Comparison of ENCODE assay signal across 32 cellular contexts in genomic region chr21:26804895-26805609, GRCh38. TPM values are rescaled to one million over a fixed set of nuclear protein-coding genes. Genes with fewer than 3 reads are reported as not detected.
DNase-seq lines count a peak whose midpoint lies in the region; ATAC-seq and TF ChIP-seq lines count a peak whose summit lies in the region.
"Had no signal": no experiment of that assay in that cellular context is flagged by ENCODE, and none has a peak within 500 bp of the region (broad histone marks: within the 10 kb centered on the region; RNA-seq: fewer than 3 reads in every experiment).

No MANE protein-coding gene starts in this region.

- TF ChIP-seq POLR2A in vagina (IDR thresholded peaks at IDR 0.05) (no peak), thyroid gland (IDR thresholded peaks at IDR 0.05) (no peak)

- BruUV-seq in OCI-LY7 (replicated peaks; lab: Mats Ljungman, UMichigan) = no TSS peak

- ATAC-seq in left ventricle myocardium superior = peak; percentile 44
- no peak for ATAC-seq in heart right ventricle
- ATAC-seq: A549; activated CD4-positive, CD25-positive, alpha-beta regulatory T cell treated with anti-CD3 and anti-CD28 coated beads, Interleukin-2, amount 50 U/mL, for 24 hours; activated T-cell treated with anti-CD3 and anti-CD28 coated beads, Interleukin-2, amount 50 U/mL, for 72 hours; body of pancreas; right lobe of liver had no signal

- H3K79me2 ChIP-seq in OCI-LY7 (ENCODE audit: insufficient read depth, low read depth, low read length) = no peaks in the 10 kb centered on the region

- no peak overlapping the region for H2AFZ ChIP-seq in OCI-LY7 (ENCODE audit: low read length)

- CTCF ChIA-PET in OCI-LY7 (lab: Charles Lee; ENCODE audit: unreplicated experiment) = no interaction called here

- H4K20me1 ChIP-seq in OCI-LY7 (ENCODE audit: insufficient read depth, low read length) = no peaks in the 10 kb centered on the region
- H4K20me1 ChIP-seq: BLaER1 treated with 17β-estradiol and CSF1 and Interleukin-3, amounts not matched to agents 10 nM and 100 nM had no signal

- no peaks in the 10 kb centered on the region for H3K9me2 ChIP-seq in OCI-LY7 (ENCODE audit: insufficient read depth, low read length)

- H3K9me3 ChIP-seq in heart right ventricle (no peaks in the 10 kb centered on the region), vagina (no peaks in the 10 kb centered on the region), OCI-LY7 (ENCODE audit: low read length) (no peaks in the 10 kb centered on the region), thyroid gland (no peaks in the 10 kb centered on the region)
- H3K9me3 ChIP-seq: A549; adrenal gland; BLaER1 treated with 17β-estradiol and CSF1 and Interleukin-3, amounts not matched to agents 10 nM and 100 nM; body of pancreas; HAP-1; right lobe of liver; stomach had no signal

- TF ChIP-seq CTCF in heart right ventricle (IDR thresholded peaks at IDR 0.05) (no peak), vagina (IDR thresholded peaks at IDR 0.05) (no peak), OCI-LY7 (conservative IDR thresholded peaks at IDR 0.05; ENCODE audit: low read length) (no peak), thyroid gland (IDR thresholded peaks at IDR 0.05) (no peak)

- H3K36me3 ChIP-seq in heart right ventricle = no peaks in the 10 kb centered on the region
- H3K36me3 ChIP-seq in vagina = no peaks in the 10 kb centered on the region
- H3K36me3 ChIP-seq in OCI-LY7 (ENCODE audit: insufficient read depth, low read length) = no peaks in the 10 kb centered on the region
- H3K36me3 ChIP-seq in thyroid gland = no peaks in the 10 kb centered on the region
- H3K36me3 ChIP-seq: adrenal gland; BLaER1 treated with 17β-estradiol and CSF1 and Interleukin-3, amounts not matched to agents 10 nM and 100 nM; HAP-1; right lobe of liver; stomach had no signal

- H3K27ac ChIP-seq in heart right ventricle (peak overlapping the region in 2 of 10 donors; percentile 35 to 85), vagina (peak overlapping the region; percentile 86), OCI-LY7 (ENCODE audit: low read depth, low read length, poor library complexity, severe bottlenecking) (no peak overlapping the region), thyroid gland (no peak overlapping the region)
- H3K27ac ChIP-seq: A549; BLaER1 treated with 17β-estradiol and CSF1 and Interleukin-3, amounts not matched to agents 10 nM and 100 nM; body of pancreas; right lobe of liver; SK-N-MC had no signal

- intact Hi-C loops in left ventricle myocardium superior (cut with micrococcal nuclease) = no loop called here
- intact Hi-C loops in heart right ventricle (cut with DNase I) = no loop called here
- intact Hi-C loops in vagina (cut with DNase I) = no loop called here
- intact Hi-C loops in OCI-LY7 (cut with micrococcal nuclease; ENCODE audit: unreplicated experiment) = no loop called here
- intact Hi-C loops in thyroid gland (cut with DNase I) = no loop called here

- H3K4me2 ChIP-seq in OCI-LY7 (ENCODE audit: low read length) = no peak overlapping the region
- H3K4me2 ChIP-seq: A549; BLaER1 treated with 17β-estradiol and CSF1 and Interleukin-3, amounts not matched to agents 10 nM and 100 nM had no signal

- POLR2A ChIA-PET in OCI-LY7 (lab: Charles Lee) = no interaction called here

- H3K4me3 ChIP-seq in heart right ventricle (no peak overlapping the region), vagina (no peak overlapping the region), OCI-LY7 (ENCODE audit: low read depth, low read length, poor library complexity, severe bottlenecking) (no peak overlapping the region), thyroid gland (replicated peaks in 1 of 3) (no peak overlapping the region)
- H3K4me3 ChIP-seq: A549; adrenal gland; BLaER1 treated with 17β-estradiol and CSF1 and Interleukin-3, amounts not matched to agents 10 nM and 100 nM; body of pancreas; HAP-1; right lobe of liver; SK-N-MC; stomach had no signal

- in situ Hi-C loops in G401 (cut with HindIII; ENCODE audit: low sequenced_read_pairs) = no loop called here

- no peak for DNase-seq in left ventricle myocardium superior
- DNase-seq in heart right ventricle = no peak
- peak; percentile 29 for DNase-seq in RPMI7951 (ENCODE audit: low read depth)
- DNase-seq in fibroblast of peridontal ligament (ENCODE audit: extremely low read depth) = peak; percentile 81
- DNase-seq in vagina (ENCODE audit: extremely low spot score in 2 of 2) = no peak
- DNase-seq in G401 (ENCODE audit: low spot score) = no peak
- no peak for DNase-seq in OCI-LY7 (ENCODE audit: low spot score)
- DNase-seq in thyroid gland = no peak
- DNase-seq: activated CD4-positive, alpha-beta T cell treated with anti-CD3 and anti-CD28 coated beads, Interleukin-2, amount 50 U/mL, for 4 hours; activated naive CD4-positive, alpha-beta T cell treated with Interleukin-2 at 50 U/mL for 16 hours; activated T-cell treated with anti-CD3 and anti-CD28 coated beads, Interleukin-2, amount 50 U/mL, for 72 hours; adrenal gland; body of pancreas; cerebellar nuclear complex; dermis blood vessel endothelial cell; DMS153; Kasumi-1; MV-4-11; NCI-H1436; NCI-H2081 treated with DMSO at 0.1 percent for 48 hours; NCI-H226; NCI-H526 treated with DMSO at 0.1 percent for 48 hours; right lobe of liver; RPMI8226; stimulated activated CD4-positive, alpha-beta T cell treated with anti-CD3 and anti-CD28 coated beads, Interleukin-12 subunit alpha, Interleukin-12 subunit beta, amount 100 ng/mL, for 4 hours; stimulated activated CD4-positive, alpha-beta T cell treated with anti-CD3 and anti-CD28 coated beads, Interleukin-2, amount 100 ng/mL, for 48 hours; stomach had no signal

- WGBS in heart right ventricle, 2 donors = 65 to 68% methylated on average over 5 of the region's 5 CpGs
- 63 to 85% methylated on average over 5 of the region's 5 CpGs for WGBS in thyroid gland, 2 donors

- H3K4me1 ChIP-seq in heart right ventricle (peaks cover 0 to 29% (median 6%) of the 10 kb centered on the region in 9 donors), vagina (peaks cover 30% of the 10 kb centered on the region), OCI-LY7 (ENCODE audit: insufficient read depth, low read length, poor library complexity, severe bottlenecking) (no peaks in the 10 kb centered on the region), thyroid gland (peaks cover 3 to 5% of the 10 kb centered on the region in 2 donors)
- H3K4me1 ChIP-seq: A549; BLaER1 treated with 17β-estradiol and CSF1 and Interleukin-3, amounts not matched to agents 10 nM and 100 nM; body of pancreas; right lobe of liver had no signal

- H3K27me3 ChIP-seq in heart right ventricle (no peaks in the 10 kb centered on the region), vagina (no peaks in the 10 kb centered on the region), thyroid gland (no peaks in the 10 kb centered on the region)
- H3K27me3 ChIP-seq: adrenal gland; BLaER1 treated with 17β-estradiol and CSF1 and Interleukin-3, amounts not matched to agents 10 nM and 100 nM; body of pancreas; right lobe of liver; stomach had no signal

RNA-seq across cellular contexts. Expression of gene ADAMTS1, which starts 40.2 kb away (rescaled TPM):
- total RNA-seq in left ventricle myocardium superior (41.8 TPM), heart right ventricle (100 to 1,000 TPM in 2 of 10 donors, 10 to 100 TPM in 8; 43.7 to 169 (median 78.1) TPM), vagina (241 TPM), OCI-LY7 (2022) (not detected in 2 replicates), thyroid gland (10 to 100 TPM; 43.4 to 86.5 (median 56.3) TPM)
- polyA plus RNA-seq in heart right ventricle = 10 to 100 TPM; 20.4 to 29.8 TPM
- total RNA-seq in RPMI7951 (2014; rRNA removed; shearing (Covaris generic)) = 6.8 and 8.7 TPM in 2 replicates
- 75.1 and 86.8 TPM in 2 replicates for total RNA-seq in G401 (2014; rRNA removed; shearing (Covaris generic))
- total RNA-seq in OCI-LY7 (2014; rRNA removed; shearing (Covaris generic)) = not detected in 2 replicates

Comparison
In these comparisons a context has a peak if more than half of its experiments do, and no peak if none do; other contexts are left out.
1. DNase-seq: peak in RPMI7951 (single experiment) and fibroblast of peridontal ligament (single experiment); none in left ventricle myocardium superior (single experiment), heart right ventricle (0 of 2), vagina (0 of 2), G401 (single experiment), OCI-LY7 (single experiment) and thyroid gland (0 of 2).